13 cellular contexts compared by ENCODE assay signal in genomic region chr15:58549013-58549779, GRCh38.
DNase-seq lines count a peak whose midpoint lies in the region; ATAC-seq, FAIRE-seq and TF ChIP-seq lines count a peak whose summit lies in the region.
"Had no signal": no experiment of that assay in that cellular context is flagged by ENCODE, and none has a peak within 500 bp of the region (broad histone marks: within the 10 kb centered on the region; RNA-seq: fewer than 3 reads in every experiment).

No MANE protein-coding gene starts in this region.

- ATAC-seq in GM19351 (IDR thresholded peaks at IDR 0.05; ENCODE audit: unreplicated experiment) = no peak

- peaks cover 91% of the 10 kb centered on the region for H3K4me1 ChIP-seq in BLaER1
- H3K4me1 ChIP-seq in uterus = no peaks in the 10 kb centered on the region

- no peaks in the 10 kb centered on the region for H4K20me1 ChIP-seq in BLaER1

- peaks cover 71% of the 10 kb centered on the region for H3K4me1 Mint-ChIP-seq in nephron

- no peaks in the 10 kb centered on the region for H3K36me3 Mint-ChIP-seq in nephron (ENCODE audit: low read depth)

- H3K36me3 ChIP-seq in BLaER1 (peaks cover 11% of the 10 kb centered on the region), uterus (no peaks in the 10 kb centered on the region), H7 (replicated peaks; ENCODE audit: control insufficient read depth, insufficient read depth, low read length) (no peaks in the 10 kb centered on the region)

- H3K4me3 ChIP-seq in BLaER1 (no peak overlapping the region), uterus (no peak overlapping the region), H7 (ENCODE audit: insufficient read depth, low read depth, low read length) (no peak overlapping the region)

- no peaks in the 10 kb centered on the region for H3K9me3 Mint-ChIP-seq in nephron
- H3K9me3 Mint-ChIP-seq: neural crest cell had no signal

- peak overlapping the region; percentile 91 for H3K4me2 ChIP-seq in BLaER1

- peak overlapping the region; percentile 31 to 53 (median 43) for H3K27ac Mint-ChIP-seq in nephron

- DNase-seq in M059J (ENCODE audit: low read depth) (peak; percentile 49), uterus (no peak), NCI-H748 (lab: John Stamatoyannopoulos, UW; ENCODE audit: unreplicated experiment) (no peak), H7 (no peak)
- DNase-seq: amniotic stem cell, HCEC 1CT, NCI-H1105 treated with DMSO at 0.1 percent for 48 hours, NCI-H69 had no signal

- intact Hi-C loops in uterus (cut with DNase I; ENCODE audit: low total_unique reads) = no loop called here

- H3K9ac ChIP-seq in BLaER1 = no peak overlapping the region; the same call in 1 of the 2 replicates

- H3K9me3 ChIP-seq in BLaER1 = peaks cover 19% of the 10 kb centered on the region
- H3K9me3 ChIP-seq in uterus = no peaks in the 10 kb centered on the region

- TF ChIP-seq CTCF in nephron (IDR thresholded peaks at IDR 0.05; ENCODE audit: unreplicated experiment in 3 of 3) = no peak
- TF ChIP-seq CTCF in uterus (IDR thresholded peaks at IDR 0.05) = no peak

- peak; percentile 68 for FAIRE-seq in endometrium (lab: Jason Lieb, UNC)

- no peak overlapping the region for H3K4me3 Mint-ChIP-seq in nephron
- H3K4me3 Mint-ChIP-seq: neural crest cell had no signal

- peaks cover 33% of the 10 kb centered on the region for H3K27me3 Mint-ChIP-seq in nephron (ENCODE audit: low read depth)

- H3K27me3 ChIP-seq in BLaER1 = no peaks in the 10 kb centered on the region
- H3K27me3 ChIP-seq in uterus = no peaks in the 10 kb centered on the region
- no peaks in the 10 kb centered on the region for H3K27me3 ChIP-seq in H7 (ENCODE audit: control insufficient read depth, insufficient read depth, low read length)

- peak overlapping the region; percentile 96 for H3K27ac ChIP-seq in BLaER1
- no peak overlapping the region for H3K27ac ChIP-seq in uterus

- TF ChIP-seq POLR2A in uterus (IDR thresholded peaks at IDR 0.05) = no peak
